9 cellular contexts compared by ENCODE assay signal in the genomic region with DNA sequence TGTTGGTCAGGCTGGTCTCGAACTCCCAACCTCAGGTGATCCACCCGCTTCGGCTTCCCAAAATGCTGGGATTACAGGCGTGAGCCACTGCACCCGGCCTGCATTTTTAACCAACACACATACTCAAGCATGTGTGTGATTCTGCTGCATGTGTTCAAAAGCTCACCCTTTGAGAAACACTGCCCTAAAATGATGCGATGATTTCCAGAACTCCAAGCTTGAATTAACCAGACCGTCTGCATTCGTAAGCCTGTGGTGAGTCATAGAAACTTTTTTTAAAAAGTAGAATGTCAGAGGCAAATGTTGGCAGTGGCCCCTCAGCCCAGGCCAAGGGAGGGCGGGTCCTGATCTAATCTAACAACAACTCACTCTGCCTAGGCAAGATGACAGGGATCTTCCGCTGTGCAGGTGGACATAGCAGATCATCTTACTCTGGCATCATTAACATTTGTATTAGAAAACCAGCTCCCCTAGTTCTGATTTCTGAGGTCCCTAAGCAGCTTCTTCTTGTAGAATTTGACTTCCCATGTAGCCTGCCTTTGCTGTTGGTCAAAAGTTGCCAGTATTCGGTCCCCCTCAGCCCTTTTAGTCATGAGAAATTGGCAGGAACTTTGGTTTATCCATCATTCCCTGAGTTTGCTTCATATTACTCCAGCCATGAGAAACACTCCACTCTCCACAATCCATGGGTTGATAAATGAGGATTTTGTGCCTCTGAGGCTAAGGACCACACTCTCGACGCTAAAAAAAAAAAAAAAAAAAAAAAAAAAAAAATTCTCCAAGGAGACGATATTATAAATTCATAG.
DNase-seq lines count a peak whose midpoint lies in the region; ATAC-seq, FAIRE-seq and TF ChIP-seq lines count a peak whose summit lies in the region.
"Had no signal": no experiment of that assay in that cellular context is flagged by ENCODE, and none has a peak within 500 bp of the region (broad histone marks: within the 10 kb centered on the region; RNA-seq: fewer than 3 reads in every experiment).

No MANE protein-coding gene starts in this region.

- H3K27me3 ChIP-seq in body of pancreas (no peaks in the 10 kb centered on the region), suprapubic skin (no peaks in the 10 kb centered on the region)

- ATAC-seq in body of pancreas (peak; percentile 54), HG03139 (IDR thresholded peaks at IDR 0.05; ENCODE audit: unreplicated experiment) (no peak), GM21737 (IDR thresholded peaks at IDR 0.05; ENCODE audit: unreplicated experiment) (no peak), GM18867 (IDR thresholded peaks at IDR 0.05; ENCODE audit: unreplicated experiment) (no peak), HG03565 (IDR thresholded peaks at IDR 0.05; ENCODE audit: unreplicated experiment) (no peak)

- TF ChIP-seq CTCF in body of pancreas (IDR thresholded peaks at IDR 0.05) (no peak), suprapubic skin (IDR thresholded peaks at IDR 0.05) (no peak)

- H3K4me1 ChIP-seq in body of pancreas = no peaks in the 10 kb centered on the region
- H3K4me1 ChIP-seq in suprapubic skin = peaks cover 28% of the 10 kb centered on the region

- no peak for FAIRE-seq in HTR-8/SVneo (lab: Jason Lieb, UNC)

- intact Hi-C loops in body of pancreas (cut with DNase I) = no loop called here

- H3K27ac ChIP-seq in body of pancreas = no peak overlapping the region
- peak overlapping the region; percentile 14 for H3K27ac ChIP-seq in suprapubic skin

- TF ChIP-seq POLR2A in body of pancreas (IDR thresholded peaks at IDR 0.05) = no peak
- TF ChIP-seq POLR2A in suprapubic skin (IDR thresholded peaks at IDR 0.05) = no peak

- TF ChIP-seq EP300 in suprapubic skin (IDR thresholded peaks at IDR 0.05) = no peak

- 58 to 61% methylated on average over 13 to 14 of the region's 14 CpGs for WGBS in body of pancreas, 2 donors
- 29% methylated on average over 14 of the region's 14 CpGs for WGBS in suprapubic skin

- peak; percentile 54 for DNase-seq in HTR-8/SVneo (ENCODE audit: insufficient read length, low spot score)
- DNase-seq in body of pancreas = peak in 2 of 4 donors; percentile 24 to 38
- peak; percentile 97 for DNase-seq in islet precursor cell
- DNase-seq in suprapubic skin (ENCODE audit: low spot score in 2 of 2) = peak; percentile 83 to 85
- DNase-seq: stimulated activated CD4-positive, alpha-beta T cell treated with anti-CD3 and anti-CD28 coated beads, Interleukin-2, amount 100 ng/mL, for 48 hours had no signal

- H3K36me3 ChIP-seq in body of pancreas (replicated peaks in 1 of 2; ENCODE audit: insufficient read depth in 1 of 2, low read depth in 2 of 2) (no peaks in the 10 kb centered on the region), suprapubic skin (no peaks in the 10 kb centered on the region)

- H3K9me3 ChIP-seq in body of pancreas = no peaks in the 10 kb centered on the region
- no peaks in the 10 kb centered on the region for H3K9me3 ChIP-seq in suprapubic skin

- H3K4me3 ChIP-seq in body of pancreas (no peak overlapping the region), suprapubic skin (no peak overlapping the region)
